Comparison of ENCODE assay signal across 8 cellular contexts in genomic region chr10:74825033-74825370, GRCh38. TPM values are rescaled to one million over a fixed set of nuclear protein-coding genes. Genes with fewer than 3 reads are reported as not detected.
DNase-seq lines count a peak whose midpoint lies in the region; ATAC-seq and TF ChIP-seq lines count a peak whose summit lies in the region.

No MANE protein-coding gene starts in this region.

- no peaks in the 10 kb centered on the region for H3K27me3 ChIP-seq in CD4-positive, CD25-positive, alpha-beta regulatory T cell (ENCODE audit: control insufficient read depth, insufficient read depth, low read length)
- H3K27me3 ChIP-seq in HUES48 (ENCODE audit: control insufficient read depth, insufficient read depth, low read length) (no peaks in the 10 kb centered on the region), neural progenitor cell (no peaks in the 10 kb centered on the region), thyroid gland (no peaks in the 10 kb centered on the region)

- 0% methylated on average over 30 of the region's 35 CpGs; no CpG with 5 or more reads in 1 of the 2 donors for WGBS in thyroid gland, 2 donors

- H4K20me1 ChIP-seq in neural progenitor cell (ENCODE audit: low read depth) = no peaks in the 10 kb centered on the region

- TF ChIP-seq CTCF in fibroblast of mammary gland (conservative IDR thresholded peaks at IDR 0.05; ENCODE audit: control insufficient read depth, insufficient read depth, low read depth, low read length) (no peak), neural progenitor cell (IDR thresholded peaks at IDR 0.05) (no peak), thyroid gland (IDR thresholded peaks at IDR 0.05) (no peak)

- H3K27me3 Mint-ChIP-seq in CD4-positive, CD25-positive, alpha-beta regulatory T cell = peaks cover 5% of the 10 kb centered on the region
- peaks cover 5% of the 10 kb centered on the region for H3K27me3 Mint-ChIP-seq in neural progenitor cell (ENCODE audit: insufficient read depth, low read depth)

- H3K9ac ChIP-seq in HUES48 (ENCODE audit: low read depth, low read length) = peak overlapping the region; percentile 44; the same call in 1 of the 2 replicates
- peak overlapping the region; percentile 55 for H3K9ac ChIP-seq in neural progenitor cell

- no peak for TF ChIP-seq POLR2A in thyroid gland (IDR thresholded peaks at IDR 0.05)

- peak overlapping the region in 2 of 3 donors; percentile 76 to 88 for H3K27ac Mint-ChIP-seq in CD4-positive, CD25-positive, alpha-beta regulatory T cell
- no peak overlapping the region for H3K27ac Mint-ChIP-seq in neural progenitor cell

- H3K9me3 ChIP-seq in CD4-positive, CD25-positive, alpha-beta regulatory T cell (ENCODE audit: control insufficient read depth in 2 of 2, low read length in 2 of 2) = no peaks in the 10 kb centered on the region
- H3K9me3 ChIP-seq in HUES48 (ENCODE audit: control insufficient read depth, insufficient read depth, low read length) (no peaks in the 10 kb centered on the region), neural progenitor cell (ENCODE audit: low read depth) (no peaks in the 10 kb centered on the region), thyroid gland (no peaks in the 10 kb centered on the region)

- no peaks in the 10 kb centered on the region for H3K9me3 Mint-ChIP-seq in CD4-positive, CD25-positive, alpha-beta regulatory T cell
- peaks cover 3% of the 10 kb centered on the region for H3K9me3 Mint-ChIP-seq in neural progenitor cell

- no peak for ATAC-seq in CD4-positive, CD25-positive, alpha-beta regulatory T cell (ENCODE audit: low read depth in 2 of 2)
- no peak for ATAC-seq in HG03196 (IDR thresholded peaks at IDR 0.05; ENCODE audit: unreplicated experiment)

- peak overlapping the region; percentile 85 to 94 (median 90) for H3K4me3 Mint-ChIP-seq in CD4-positive, CD25-positive, alpha-beta regulatory T cell
- H3K4me3 Mint-ChIP-seq in neural progenitor cell = peak overlapping the region; percentile 89

- intact Hi-C loops in thyroid gland (cut with DNase I) = loop anchor here (10.0 kb wide), 1 partner anchor 410 kb away; the partner anchor contains the start of gene COMTD1

- H3K79me2 ChIP-seq in neural progenitor cell (ENCODE audit: low read depth) = peaks cover 38% of the 10 kb centered on the region

- H3K4me2 ChIP-seq in neural progenitor cell = peak overlapping the region; percentile 84

- H3K4me3 ChIP-seq in CD4-positive, CD25-positive, alpha-beta regulatory T cell (ENCODE audit: low read depth, low read length) = no peak overlapping the region
- H3K4me3 ChIP-seq in HUES48 (ENCODE audit: low read depth, low read length) = peak overlapping the region; percentile 95
- peak overlapping the region; percentile 79 for H3K4me3 ChIP-seq in fibroblast of mammary gland (ENCODE audit: control insufficient read depth, low read depth, low read length)
- H3K4me3 ChIP-seq in neural progenitor cell = peak overlapping the region; percentile 81
- H3K4me3 ChIP-seq in thyroid gland (replicated peaks in 1 of 3) = peak overlapping the region; percentile 79 to 93 (median 89)

- H3K27ac ChIP-seq in CD4-positive, CD25-positive, alpha-beta regulatory T cell (ENCODE audit: insufficient read depth, low read length, poor library complexity, severe bottlenecking) = peak overlapping the region; percentile 65
- no peak overlapping the region for H3K27ac ChIP-seq in HUES48 (ENCODE audit: low read depth, low read length)
- peak overlapping the region; percentile 75 for H3K27ac ChIP-seq in neural progenitor cell
- H3K27ac ChIP-seq in thyroid gland = peak overlapping the region; percentile 73 to 79 (median 79)

- H3F3A ChIP-seq in neural progenitor cell (ENCODE audit: low read depth) = peaks cover 10% of the 10 kb centered on the region

- H3K4me1 ChIP-seq in CD4-positive, CD25-positive, alpha-beta regulatory T cell (ENCODE audit: control insufficient read depth, insufficient read depth, low read length, poor library complexity, severe bottlenecking) = peaks cover 42% of the 10 kb centered on the region
- H3K4me1 ChIP-seq in HUES48 (ENCODE audit: control insufficient read depth, insufficient read depth, low read length) (peaks cover 11% of the 10 kb centered on the region), neural progenitor cell (peaks cover 18% of the 10 kb centered on the region), thyroid gland (peaks cover 26 to 35% of the 10 kb centered on the region in 2 donors)

- DNase-seq in CD4-positive, CD25-positive, alpha-beta regulatory T cell = peak in 1 of 3 donors; percentile 49
- DNase-seq in activated CD8-positive, alpha-beta memory T cell treated with anti-CD3 and anti-CD28 coated beads for 48 hours (ENCODE audit: low read depth in 2 of 3, low spot score in 2 of 3) = peak; percentile 27 to 45 (median 38)
- DNase-seq in fibroblast of mammary gland (ENCODE audit: low read depth) = no peak
- peak; percentile 67 for DNase-seq in neural progenitor cell (ENCODE audit: low spot score)
- peak in 1 of 2 donors; percentile 40 for DNase-seq in thyroid gland
- DNase-seq in NCI-H1105 treated with DMSO at 0.1 percent for 48 hours (lab: John Stamatoyannopoulos, UW) = no peak

- peaks cover 6 to 64% (median 48%) of the 10 kb centered on the region in 4 donors for H3K4me1 Mint-ChIP-seq in CD4-positive, CD25-positive, alpha-beta regulatory T cell
- peaks cover 29% of the 10 kb centered on the region for H3K4me1 Mint-ChIP-seq in neural progenitor cell

- no peaks in the 10 kb centered on the region for H3K36me3 ChIP-seq in CD4-positive, CD25-positive, alpha-beta regulatory T cell (ENCODE audit: control insufficient read depth, insufficient read depth, low read length)
- no peaks in the 10 kb centered on the region for H3K36me3 ChIP-seq in HUES48 (ENCODE audit: control insufficient read depth, insufficient read depth, low read length)
- no peaks in the 10 kb centered on the region for H3K36me3 ChIP-seq in neural progenitor cell
- H3K36me3 ChIP-seq in thyroid gland = no peaks in the 10 kb centered on the region

- peak overlapping the region; percentile 52 for H2AFZ ChIP-seq in neural progenitor cell (replicated peaks)

- H3K36me3 Mint-ChIP-seq in CD4-positive, CD25-positive, alpha-beta regulatory T cell = peaks cover 5% of the 10 kb centered on the region
- H3K36me3 Mint-ChIP-seq in neural progenitor cell = peaks cover 15% of the 10 kb centered on the region

RNA-seq across cellular contexts. Expression of gene KAT6B, which starts 1.4 kb away (rescaled TPM):
- total RNA-seq in CD4-positive, CD25-positive, alpha-beta regulatory T cell = 67.1 TPM
- polyA plus RNA-seq in CD4-positive, CD25-positive, alpha-beta regulatory T cell = 10 to 100 TPM; 14.5 to 18.8 (median 15.8) TPM
- total RNA-seq in neural progenitor cell (ENCODE audit: low replicate concordance) (21.3 and 27.3 TPM in 2 replicates), thyroid gland (100 to 1,000 TPM in 1 of 4 donors, 10 to 100 TPM in 3; 56.5 to 115 (median 76.3) TPM)

Comparison
In these comparisons a context has a peak if more than half of its experiments do, and no peak if none do; other contexts are left out.
1. DNase-seq: peak in activated CD8-positive, alpha-beta memory T cell treated with anti-CD3 and anti-CD28 coated beads for 48 hours (3 of 3) and neural progenitor cell (single experiment); none in fibroblast of mammary gland (single experiment) and NCI-H1105 treated with DMSO at 0.1 percent for 48 hours (single experiment).